ENCODE assay signal across 8 cellular contexts in genomic region chr11:86800956-86801264, GRCh38. TPM values are rescaled to one million over a fixed set of nuclear protein-coding genes. Genes with fewer than 3 reads are reported as not detected.
DNase-seq lines count a peak whose midpoint lies in the region; ATAC-seq, FAIRE-seq and TF ChIP-seq lines count a peak whose summit lies in the region.

No MANE protein-coding gene starts in this region.

- no peaks in the 10 kb centered on the region for H3K27me3 Mint-ChIP-seq in neural crest cell (ENCODE audit: low read depth)

- dilution Hi-C loops in endothelial cell of umbilical vein (cut with MboI; ENCODE audit: extremely low pct_ligation_motif_present, low sequenced_read_pairs) = no loop called here

- no peak for FAIRE-seq in endothelial cell of umbilical vein (lab: Jason Lieb, UNC)

- BruUV-seq in endothelial cell of umbilical vein (replicated peaks; lab: Mats Ljungman, UMichigan) = no TSS peak

- H3K79me2 ChIP-seq in MM.1S (ENCODE audit: low read length) (no peaks in the 10 kb centered on the region), endothelial cell of umbilical vein (ENCODE audit: control insufficient read depth, insufficient read depth, low read length) (peaks cover 60% of the 10 kb centered on the region)

- peaks cover 6% of the 10 kb centered on the region; the same call in 1 of the 2 replicates for H4K20me1 ChIP-seq in BLaER1
- H4K20me1 ChIP-seq in MM.1S (ENCODE audit: insufficient read depth, low read length) = no peaks in the 10 kb centered on the region
- H4K20me1 ChIP-seq in endothelial cell of umbilical vein (replicated peaks; ENCODE audit: control insufficient read depth, extremely low read depth, insufficient read depth, low read length) = no peaks in the 10 kb centered on the region

- peak overlapping the region; percentile 89 for H3K4me3 Mint-ChIP-seq in neural crest cell

- H3K27me3 ChIP-seq in BLaER1 (peaks cover 28% of the 10 kb centered on the region), MM.1S (replicated peaks; ENCODE audit: insufficient read depth, low read length) (peaks cover 11% of the 10 kb centered on the region), endothelial cell of umbilical vein (ENCODE audit: control insufficient read depth in 2 of 2, insufficient read depth in 2 of 2, low read length in 2 of 2) (no peaks in the 10 kb centered on the region)

- ATAC-seq in GM18873 (IDR thresholded peaks at IDR 0.05; ENCODE audit: low FRiP score, unreplicated experiment) = no peak
- ATAC-seq in HG02973 (IDR thresholded peaks at IDR 0.05; ENCODE audit: unreplicated experiment) = no peak
- no peak for ATAC-seq in GM21360 (IDR thresholded peaks at IDR 0.05; ENCODE audit: unreplicated experiment)
- no peak for ATAC-seq in GM21390 (IDR thresholded peaks at IDR 0.05; ENCODE audit: unreplicated experiment)

- H3F3A ChIP-seq in MM.1S (ENCODE audit: insufficient read depth, low read length) = 0 out of 2 replicates have a peak, but pooled peaks cover 2% of the 10 kb centered on the region

- no peaks in the 10 kb centered on the region for H3K9me2 ChIP-seq in MM.1S (replicated peaks; ENCODE audit: insufficient read depth, low read length)

- H3K9me3 ChIP-seq in BLaER1 = no peaks in the 10 kb centered on the region
- H3K9me3 ChIP-seq in MM.1S (replicated peaks; ENCODE audit: insufficient read depth, low read length) = no peaks in the 10 kb centered on the region
- no peaks in the 10 kb centered on the region for H3K9me3 ChIP-seq in endothelial cell of umbilical vein (replicated peaks; ENCODE audit: control insufficient read depth, insufficient read depth, low read length)

- H3K36me3 ChIP-seq in BLaER1 = no peaks in the 10 kb centered on the region
- H3K36me3 ChIP-seq in MM.1S (replicated peaks; ENCODE audit: insufficient read depth, low read length) = no peaks in the 10 kb centered on the region
- H3K36me3 ChIP-seq in endothelial cell of umbilical vein (ENCODE audit: control insufficient read depth in 2 of 2, extremely low read depth in 1 of 2, insufficient read depth in 2 of 2, low read length in 2 of 2) = no peaks in the 10 kb centered on the region

- no peak overlapping the region for H3K27ac ChIP-seq in BLaER1
- H3K27ac ChIP-seq in MM.1S (ENCODE audit: low read length) = no peak overlapping the region
- H3K27ac ChIP-seq in endothelial cell of umbilical vein (ENCODE audit: insufficient read depth, low read depth, low read length) = peak overlapping the region; percentile 96

- DNase-seq in MM.1S (no peak), endothelial cell of umbilical vein (ENCODE audit: low read depth, low spot score) (no peak), neural crest cell (ENCODE audit: low read depth, low spot score) (no peak)

- TF ChIP-seq CTCF in MM.1S (IDR thresholded peaks at IDR 0.05; ENCODE audit: low read length) (no peak), endothelial cell of umbilical vein (IDR thresholded peaks at IDR 0.05; ENCODE audit: extremely low read depth in 1 of 2, insufficient read depth in 1 of 2, low read depth in 1 of 2, low read length in 2 of 2) (no peak), neural crest cell (conservative IDR thresholded peaks at IDR 0.05) (no peak)

- H2AFZ ChIP-seq in MM.1S (ENCODE audit: low read length) (peak overlapping the region; percentile 62), endothelial cell of umbilical vein (ENCODE audit: low read depth, low read length) (no peak overlapping the region)

- CTCF ChIA-PET in endothelial cell of umbilical vein (lab: Charles Lee) = interaction anchor here (0.7 to 6.1 kb wide), 13 partner anchors 17 to 440 kb away, joined by 3 to 40 read pairs (median 6); partner anchors contain the start of gene ME3

- TF ChIP-seq POLR2A in endothelial cell of umbilical vein (IDR thresholded peaks at IDR 0.05; ENCODE audit: low read depth, low read length) = no peak

- peak overlapping the region; percentile 85 for H3K27ac Mint-ChIP-seq in neural crest cell (ENCODE audit: unreplicated experiment)

- H3K4me1 ChIP-seq in BLaER1 (peaks cover 8% of the 10 kb centered on the region), MM.1S (ENCODE audit: low read length) (0 out of 2 replicates have a peak, but pooled peaks cover 6% of the 10 kb centered on the region), endothelial cell of umbilical vein (ENCODE audit: control insufficient read depth, extremely low read depth, insufficient read depth, low read length) (peaks cover 53% of the 10 kb centered on the region)

- POLR2A ChIA-PET in endothelial cell of umbilical vein (lab: Charles Lee) = interaction anchor here (0.6 to 1.1 kb wide), 3 partner anchors 60 to 740 kb away, joined by 3 to 5 read pairs (median 3); no protein-coding TSS in a partner anchor

- H3K4me2 ChIP-seq in BLaER1 = peak overlapping the region; percentile 94
- H3K4me2 ChIP-seq in MM.1S (ENCODE audit: low read depth, low read length) = peak overlapping the region; percentile 90
- H3K4me2 ChIP-seq in endothelial cell of umbilical vein (ENCODE audit: insufficient read depth, low read length) = peak overlapping the region; percentile 100

- H3K4me1 Mint-ChIP-seq in neural crest cell = peaks cover 50% of the 10 kb centered on the region

- H3K9me3 Mint-ChIP-seq in neural crest cell = no peaks in the 10 kb centered on the region

- H3K36me3 Mint-ChIP-seq in neural crest cell (ENCODE audit: low read depth) = no peaks in the 10 kb centered on the region

- H3K4me3 ChIP-seq in BLaER1 (peak overlapping the region; percentile 68), MM.1S (ENCODE audit: low read length) (peak overlapping the region; percentile 56), endothelial cell of umbilical vein (replicated peaks in 1 of 3; ENCODE audit: insufficient read depth in 1 of 3, low read depth in 1 of 3, low read length in 3 of 3) (peak overlapping the region; percentile 82 to 96 (median 95))

- intact Hi-C loops in endothelial cell of umbilical vein (cut with micrococcal nuclease) = loop anchor here (1.0 to 5.0 kb wide), 4 partner anchors 60 to 209 kb away; no protein-coding TSS in a partner anchor

- H3K9me1 ChIP-seq in endothelial cell of umbilical vein (replicated peaks; ENCODE audit: control insufficient read depth, extremely low read depth, insufficient read depth, low read length) = no peaks in the 10 kb centered on the region

- H3K9ac ChIP-seq in BLaER1 = peak overlapping the region; percentile 69; the same call in 1 of the 2 replicates
- peak overlapping the region; percentile 22; the same call in 1 of the 2 replicates for H3K9ac ChIP-seq in MM.1S (ENCODE audit: low read length)
- peak overlapping the region; percentile 97 for H3K9ac ChIP-seq in endothelial cell of umbilical vein (replicated peaks; ENCODE audit: extremely low read depth, insufficient read depth, low read length)

TF ChIP-seq in endothelial cell of umbilical vein, 7 proteins besides CTCF, POLR2A, EP300 and RAD21:
- TF ChIP-seq EZH2 (IDR thresholded peaks at IDR 0.05; ENCODE audit: borderline replicate concordance, low read depth, low read length, severe bottlenecking) = no peak
- no peak for TF ChIP-seq MAX (IDR thresholded peaks at IDR 0.05; ENCODE audit: insufficient read depth, insufficient read length)
- TF ChIP-seq POLR2AphosphoS5 (IDR thresholded peaks at IDR 0.05; ENCODE audit: insufficient read depth, low read depth, low read length) = no peak
- no peak for TF ChIP-seq JUN (IDR thresholded peaks at IDR 0.05; ENCODE audit: borderline replicate concordance, insufficient read depth, insufficient read length, low read depth)
- no peak for TF ChIP-seq MYC (IDR thresholded peaks at IDR 0.05; ENCODE audit: low read depth, low read length)
- TF ChIP-seq GATA2 (IDR thresholded peaks at IDR 0.05; ENCODE audit: insufficient read depth, insufficient read length, low read depth, low read length) = no peak
- TF ChIP-seq FOS (IDR thresholded peaks at IDR 0.05; ENCODE audit: borderline replicate concordance, insufficient read depth, low read length) = no peak

RNA-seq across cellular contexts. Expression of gene PRSS23, which starts 0.6 kb away (rescaled TPM):
- total RNA-seq in endothelial cell of umbilical vein (240 and 278 TPM in 2 replicates), neural crest cell (27.5 and 27.6 TPM in 2 replicates)
- 146 and 161 TPM in 2 replicates for polyA plus RNA-seq in endothelial cell of umbilical vein
- 203 and 208 TPM in 2 replicates for polyA plus RNA-seq in endothelial cell of umbilical vein (2011; cell fraction: cytosol; rRNA removed)
- polyA plus RNA-seq in endothelial cell of umbilical vein (2011; cell fraction: nucleus; rRNA removed) = 125 and 127 TPM in 2 replicates
- 434 and 459 TPM in 2 replicates for polyA plus RNA-seq in endothelial cell of umbilical vein (2012)
- polyA minus RNA-seq in endothelial cell of umbilical vein = 298 and 340 TPM in 2 replicates
- 250 TPM for polyA minus RNA-seq in endothelial cell of umbilical vein (2011; cell fraction: cytosol; rRNA and poly(A)+ RNA removed)
- 104 and 133 TPM in 2 replicates for polyA minus RNA-seq in endothelial cell of umbilical vein (2011; cell fraction: nucleus; rRNA and poly(A)+ RNA removed)

Comparison
In these comparisons a context has a peak if more than half of its experiments do, and no peak if none do; other contexts are left out.
1. H3K9ac ChIP-seq: peak in every context shown above with its lines; median percentile 97 in endothelial cell of umbilical vein; 69 in BLaER1; 22 in MM.1S.